8 cellular contexts compared by ENCODE assay signal in genomic region chr10:23157691-23158369, GRCh38. TPM values are rescaled to one million over a fixed set of nuclear protein-coding genes. Genes with fewer than 3 reads are reported as not detected.
DNase-seq lines count a peak whose midpoint lies in the region; ATAC-seq and TF ChIP-seq lines count a peak whose summit lies in the region.

No MANE protein-coding gene starts in this region.

- H3K4me1 ChIP-seq in OCI-LY7 (ENCODE audit: insufficient read depth, low read length, poor library complexity, severe bottlenecking), result no peaks in the 10 kb centered on the region

- no peaks in the 10 kb centered on the region for H3K36me3 ChIP-seq in OCI-LY7 (ENCODE audit: insufficient read depth, low read length)

- intact Hi-C loops in OCI-LY7 (cut with micrococcal nuclease; ENCODE audit: unreplicated experiment), result loop anchor here (1.0 to 5.0 kb wide), 4 partner anchors 135 to 1039 kb away; no protein-coding TSS in a partner anchor

- H4K20me1 ChIP-seq in OCI-LY7 (ENCODE audit: insufficient read depth, low read length), result no peaks in the 10 kb centered on the region

- no peak overlapping the region for H3K27ac ChIP-seq in OCI-LY7 (ENCODE audit: low read depth, low read length, poor library complexity, severe bottlenecking)

- BruUV-seq in OCI-LY7 (replicated peaks; lab: Mats Ljungman, UMichigan), result no TSS peak

- POLR2A ChIA-PET in OCI-LY7 (lab: Charles Lee), result no interaction called here

- CTCF ChIA-PET in OCI-LY7 (lab: Charles Lee; ENCODE audit: unreplicated experiment), result no interaction called here

- ATAC-seq in GM18907 (IDR thresholded peaks at IDR 0.05; ENCODE audit: unreplicated experiment), result peak; percentile 64
- ATAC-seq in HG03280 (IDR thresholded peaks at IDR 0.05; ENCODE audit: unreplicated experiment), result peak; percentile 54
- ATAC-seq in esophagus mucosa, result peak; percentile 42

- H2AFZ ChIP-seq in OCI-LY7 (ENCODE audit: low read length), result peak overlapping the region; percentile 50; the same call in 1 of the 2 replicates

- no peaks in the 10 kb centered on the region for H3K9me2 ChIP-seq in OCI-LY7 (ENCODE audit: insufficient read depth, low read length)

- H3K79me2 ChIP-seq in OCI-LY7 (ENCODE audit: insufficient read depth, low read depth, low read length), result no peaks in the 10 kb centered on the region

- DNase-seq in DMS114 treated with DMSO at 0.1 percent for 48 hours (lab: John Stamatoyannopoulos, UW; ENCODE audit: unreplicated experiment), result peak; percentile 61
- peak; percentile 64 for DNase-seq in OCI-LY7 (ENCODE audit: low spot score)
- DNase-seq in retinal pigment epithelial cell (ENCODE audit: low read depth), result peak; percentile 7
- DNase-seq in activated gamma-delta T cell (lab: John Stamatoyannopoulos, UW), result no peak
- no peak for DNase-seq in stimulated activated CD4-positive, alpha-beta T cell treated with anti-CD3 and anti-CD28 coated beads, Interleukin-15, amount 100 ng/mL, for 24 hours

- no peaks in the 10 kb centered on the region for H3K9me3 ChIP-seq in OCI-LY7 (ENCODE audit: low read length)

- no peak for TF ChIP-seq CTCF in OCI-LY7 (conservative IDR thresholded peaks at IDR 0.05; ENCODE audit: low read length)
- peak; percentile 55 for TF ChIP-seq CTCF in retinal pigment epithelial cell (conservative IDR thresholded peaks at IDR 0.05; ENCODE audit: low read depth, low read length)

- peak overlapping the region; percentile 60 for H3K4me2 ChIP-seq in OCI-LY7 (ENCODE audit: low read length)

- no peak overlapping the region for H3K4me3 ChIP-seq in OCI-LY7 (ENCODE audit: low read depth, low read length, poor library complexity, severe bottlenecking)
- no peak overlapping the region for H3K4me3 ChIP-seq in retinal pigment epithelial cell (ENCODE audit: low read length)

RNA-seq across cellular contexts. Expression of gene PTF1A, which starts 34.3 kb away (rescaled TPM):
- total RNA-seq in OCI-LY7 (2014; rRNA removed; shearing (Covaris generic)), result not detected in 2 replicates
- total RNA-seq in OCI-LY7 (2022), result not detected in 2 replicates
- not detected for total RNA-seq in esophagus mucosa

Comparison
In these comparisons a context has a peak if more than half of its experiments do, and no peak if none do; other contexts are left out.
1. DNase-seq: peak in DMS114 treated with DMSO at 0.1 percent for 48 hours (single experiment), OCI-LY7 (single experiment) and retinal pigment epithelial cell (single experiment); none in activated gamma-delta T cell (single experiment) and stimulated activated CD4-positive, alpha-beta T cell treated with anti-CD3 and anti-CD28 coated beads, Interleukin-15, amount 100 ng/mL, for 24 hours (single experiment).
2. Peak in every context shown above with its lines, with median percentiles within 50 percentile points of each other: ATAC-seq.